In genomic region chr2:75647771-75648170, GRCh38 we compare ENCODE assay signal across 1 cellular context.
TF ChIP-seq lines count a peak whose summit lies in the region.

No MANE protein-coding gene starts in this region.

TF ChIP-seq in HCT116, 20 proteins besides CTCF, POLR2A, EP300 and RAD21 (continued from another document):
- TF ChIP-seq, protein P1, sequence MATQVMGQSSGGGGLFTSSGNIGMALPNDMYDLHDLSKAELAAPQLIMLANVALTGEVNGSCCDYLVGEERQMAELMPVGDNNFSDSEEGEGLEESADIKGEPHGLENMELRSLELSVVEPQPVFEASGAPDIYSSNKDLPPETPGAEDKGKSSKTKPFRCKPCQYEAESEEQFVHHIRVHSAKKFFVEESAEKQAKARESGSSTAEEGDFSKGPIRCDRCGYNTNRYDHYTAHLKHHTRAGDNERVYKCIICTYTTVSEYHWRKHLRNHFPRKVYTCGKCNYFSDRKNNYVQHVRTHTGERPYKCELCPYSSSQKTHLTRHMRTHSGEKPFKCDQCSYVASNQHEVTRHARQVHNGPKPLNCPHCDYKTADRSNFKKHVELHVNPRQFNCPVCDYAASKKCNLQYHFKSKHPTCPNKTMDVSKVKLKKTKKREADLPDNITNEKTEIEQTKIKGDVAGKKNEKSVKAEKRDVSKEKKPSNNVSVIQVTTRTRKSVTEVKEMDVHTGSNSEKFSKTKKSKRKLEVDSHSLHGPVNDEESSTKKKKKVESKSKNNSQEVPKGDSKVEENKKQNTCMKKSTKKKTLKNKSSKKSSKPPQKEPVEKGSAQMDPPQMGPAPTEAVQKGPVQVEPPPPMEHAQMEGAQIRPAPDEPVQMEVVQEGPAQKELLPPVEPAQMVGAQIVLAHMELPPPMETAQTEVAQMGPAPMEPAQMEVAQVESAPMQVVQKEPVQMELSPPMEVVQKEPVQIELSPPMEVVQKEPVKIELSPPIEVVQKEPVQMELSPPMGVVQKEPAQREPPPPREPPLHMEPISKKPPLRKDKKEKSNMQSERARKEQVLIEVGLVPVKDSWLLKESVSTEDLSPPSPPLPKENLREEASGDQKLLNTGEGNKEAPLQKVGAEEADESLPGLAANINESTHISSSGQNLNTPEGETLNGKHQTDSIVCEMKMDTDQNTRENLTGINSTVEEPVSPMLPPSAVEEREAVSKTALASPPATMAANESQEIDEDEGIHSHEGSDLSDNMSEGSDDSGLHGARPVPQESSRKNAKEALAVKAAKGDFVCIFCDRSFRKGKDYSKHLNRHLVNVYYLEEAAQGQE (IDR thresholded peaks at IDR 0.05; ENCODE audit: low read depth) = no peak
- TF ChIP-seq JUND (IDR thresholded peaks at IDR 0.05) = no peak
